In the genomic region with DNA sequence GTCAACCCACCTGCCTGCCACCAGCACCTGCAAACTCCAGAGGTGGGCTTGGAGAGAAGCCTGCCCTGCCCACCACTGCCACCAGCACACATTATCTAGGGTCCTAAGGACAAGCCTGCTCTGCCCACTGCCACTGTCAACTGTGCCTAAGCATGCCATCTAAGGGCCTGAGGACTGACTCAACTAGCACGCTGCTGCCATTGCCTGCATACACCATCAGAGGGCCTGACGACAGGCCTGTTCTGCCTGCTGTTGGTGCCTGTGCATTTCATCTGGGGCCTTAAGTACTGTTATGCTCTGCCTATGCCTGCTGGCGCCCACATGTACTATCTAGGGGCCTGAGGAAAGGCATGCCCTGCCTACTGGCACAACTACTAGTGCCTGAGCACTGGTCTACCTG, we compare ENCODE assay signal across 28 cellular contexts. TPM values are rescaled to one million over a fixed set of nuclear protein-coding genes. Genes with fewer than 3 reads are reported as not detected.
"Had no signal": no experiment of that assay in that cellular context is flagged by ENCODE, and none has a peak within 500 bp of the region (broad histone marks: within the 10 kb centered on the region; RNA-seq: fewer than 3 reads in every experiment).

No MANE protein-coding gene starts in this region.

- ATAC-seq: activated CD8-positive, alpha-beta T cell treated with anti-CD3 and anti-CD28 coated beads, Interleukin-2, amount 10 ng/mL, durations not matched to agents 7 days and 5 days; body of pancreas; gastrocnemius medialis; left colon; stimulated activated naive B cell treated with anti-CD40 and anti-IgM and Interleukin-4, amounts not matched to agents 10 μg/mL and 1 μg/mL and 100 μg/mL, for 72 hours had no signal

- FAIRE-seq: keratinocyte had no signal

- H3K4me3 Mint-ChIP-seq: activated CD8-positive, alpha-beta T cell treated with anti-CD3 and anti-CD28 coated beads, Interleukin-2, amount 10 ng/mL, durations not matched to agents 7 days and 5 days; activated naive CD4-positive, alpha-beta T cell treated with anti-CD3 and anti-CD28 coated beads, Interleukin-2, amount 50 U/mL, for 24 hours; activated T-helper 1 cell treated with anti-CD3 and anti-CD28 coated beads, Interleukin-12 subunit alpha, Interleukin-12 subunit beta, Interleukin-2, Interleukin-4 antibody, amounts not matched to agents 30 ng/mL and 10 ng/mL and 1 ng/mL, durations not matched to agents 14 hours and 24 hours and 36 hours; central memory CD8-positive, alpha-beta T cell; neural crest cell; stimulated activated naive B cell treated with anti-CD40 and anti-IgM and Interleukin-4, amounts not matched to agents 10 μg/mL and 1 μg/mL and 100 μg/mL, for 72 hours had no signal

- H3K4me1 ChIP-seq: body of pancreas, colonic mucosa, esophagus squamous epithelium, gastrocnemius medialis, upper lobe of left lung had no signal

- DNase-seq: activated CD4-positive, alpha-beta T cell treated with anti-CD3 and anti-CD28 coated beads, Interleukin-2, amount 50 U/mL, for 1 hour; activated CD4-positive, CD25-positive, alpha-beta regulatory T cell treated with anti-CD3 and anti-CD28 coated beads, Interleukin-2, amount 50 U/mL, for 72 hours; activated CD8-positive, alpha-beta T cell treated with anti-CD3 and anti-CD28 coated beads, Interleukin-2, amount 10 ng/mL, durations not matched to agents 7 days and 5 days; activated gamma-delta T cell treated with Interleukin-2 at 50 U/mL for 16 hours; anterior cingulate cortex; body of pancreas; colonic mucosa; esophagus squamous epithelium; gastrocnemius medialis; hippocampal formation; left colon; naive B cell; retina; stimulated activated CD4-positive, alpha-beta T cell treated with anti-CD3 and anti-CD28 coated beads, Interleukin-2, amount 100 ng/mL, for 48 hours; stimulated activated CD8-positive, alpha-beta memory T cell treated with anti-CD3 and anti-CD28 coated beads, Interleukin-4, amount 100 ng/mL, for 48 hours; stimulated activated naive B cell treated with anti-CD40 and anti-IgM and Interleukin-4, amounts not matched to agents 10 μg/mL and 1 μg/mL and 100 μg/mL, for 72 hours; upper lobe of left lung had no signal

- H3K36me3 ChIP-seq: colonic mucosa had no signal

- H3K4me3 ChIP-seq: body of pancreas, colonic mucosa, esophagus squamous epithelium, gastrocnemius medialis, thoracic aorta, upper lobe of left lung had no signal

- H3K27me3 Mint-ChIP-seq: activated naive CD4-positive, alpha-beta T cell treated with anti-CD3 and anti-CD28 coated beads, Interleukin-2, amount 50 U/mL, for 24 hours; central memory CD8-positive, alpha-beta T cell; naive B cell; progenitor cell of endocrine pancreas; stimulated activated naive B cell treated with anti-CD40 and anti-IgM and Interleukin-4, amounts not matched to agents 10 μg/mL and 1 μg/mL and 100 μg/mL, for 72 hours had no signal

- H3K9me3 ChIP-seq: body of pancreas, colonic mucosa, gastrocnemius medialis had no signal

- H3K27ac Mint-ChIP-seq: activated CD8-positive, alpha-beta T cell treated with anti-CD3 and anti-CD28 coated beads, Interleukin-2, amount 10 ng/mL, durations not matched to agents 7 days and 5 days; activated naive CD4-positive, alpha-beta T cell treated with anti-CD3 and anti-CD28 coated beads, Interleukin-2, amount 50 U/mL, for 24 hours; activated T-helper 1 cell treated with anti-CD3 and anti-CD28 coated beads, Interleukin-12 subunit alpha, Interleukin-12 subunit beta, Interleukin-2, Interleukin-4 antibody, amounts not matched to agents 30 ng/mL and 10 ng/mL and 1 ng/mL, durations not matched to agents 14 hours and 24 hours and 36 hours; progenitor cell of endocrine pancreas; stimulated activated naive B cell treated with anti-CD40 and anti-IgM and Interleukin-4, amounts not matched to agents 10 μg/mL and 1 μg/mL and 100 μg/mL, for 72 hours had no signal

- H3K4me1 Mint-ChIP-seq: neural crest cell had no signal

- H3K27ac ChIP-seq: body of pancreas, colonic mucosa, esophagus squamous epithelium, gastrocnemius medialis, thoracic aorta, upper lobe of left lung, VCaP had no signal

- H3K27me3 ChIP-seq: body of pancreas, colonic mucosa, esophagus squamous epithelium, gastrocnemius medialis, upper lobe of left lung had no signal

RNA-seq across cellular contexts. Expression of a gene that starts 27.0 kb away (rescaled TPM):
- total RNA-seq: activated T-helper 1 cell treated with anti-CD3 and anti-CD28 coated beads, Interleukin-12 subunit alpha, Interleukin-12 subunit beta, Interleukin-2, Interleukin-4 antibody, amounts not matched to agents 30 ng/mL and 10 ng/mL and 1 ng/mL, durations not matched to agents 14 hours and 24 hours and 36 hours; body of pancreas; colonic mucosa; esophagus squamous epithelium; gastrocnemius medialis; mesenteric fat pad; mucosa of gallbladder; osteocyte had no signal
